In the genomic region with DNA sequence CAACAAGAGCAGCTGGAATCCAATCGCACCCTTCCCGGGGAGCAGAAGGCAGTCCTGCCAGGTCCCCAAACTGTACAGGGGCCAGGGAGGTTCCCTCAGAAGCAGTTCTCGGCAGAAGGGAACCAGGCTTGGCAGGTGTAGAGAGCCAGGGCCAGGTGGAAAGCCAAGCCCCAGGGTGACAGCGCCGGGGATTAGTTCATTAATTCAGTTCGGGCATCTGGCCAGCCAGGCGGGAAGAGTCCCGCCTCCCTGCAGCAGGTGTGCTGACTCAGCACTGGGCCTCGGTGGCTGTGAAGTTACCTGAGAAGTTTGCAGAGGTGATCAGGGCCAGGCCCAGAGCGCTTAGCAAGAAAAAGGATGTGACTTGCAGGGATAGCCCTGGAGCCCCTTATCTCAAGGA, we compare ENCODE assay signal across 8 cellular contexts.
DNase-seq lines count a peak whose midpoint lies in the region; ATAC-seq, FAIRE-seq and TF ChIP-seq lines count a peak whose summit lies in the region.
"Not testable (repeated sequence)": the region's sequence is repeated elsewhere in the genome, so short reads cannot be mapped to it uniquely, and the experiment has no call there.

No MANE protein-coding gene starts in this region.

- POLR2A ChIA-PET in WTC11 (lab: Charles Lee): not testable (repeated sequence)

- not testable (repeated sequence) for H3K4me3 Mint-ChIP-seq in WTC11

- not testable (repeated sequence) for H3K36me3 ChIP-seq in body of pancreas (replicated peaks in 1 of 2; ENCODE audit: insufficient read depth in 1 of 2, low read depth in 2 of 2); mucosa of descending colon (ENCODE audit: low read depth); pancreas

- H3K4me1 Mint-ChIP-seq in WTC11: not testable (repeated sequence)

- H3K27ac ChIP-seq in body of pancreas, foreskin keratinocyte, pancreas: not testable (repeated sequence)

- FAIRE-seq in pancreas (lab: Jason Lieb, UNC): not testable (repeated sequence)

- not testable (repeated sequence) for TF ChIP-seq POLR2A in body of pancreas (IDR thresholded peaks at IDR 0.05)

- DNase-seq in WTC11 (ENCODE audit: low spot score); body of pancreas; foreskin keratinocyte; left colon; left lobe of liver (ENCODE audit: low spot score); mucosa of descending colon; pancreas: not testable (repeated sequence)

- H3K9me3 ChIP-seq in body of pancreas, mucosa of descending colon, pancreas: not testable (repeated sequence)

- not testable (repeated sequence) for H3K27ac Mint-ChIP-seq in WTC11

- H3K4me1 ChIP-seq in body of pancreas; foreskin keratinocyte; mucosa of descending colon (ENCODE audit: low read depth); pancreas: not testable (repeated sequence)

- ATAC-seq in WTC11: 0 out of 2 replicates have a peak, but pooled peaks have one; percentile 9
- peak; percentile 64 for ATAC-seq in body of pancreas
- peak; percentile 89 for ATAC-seq in esophagus mucosa
- ATAC-seq in foreskin keratinocyte: peak; percentile 11
- peak; percentile 77 for ATAC-seq in left colon
- ATAC-seq in left lobe of liver: peak; percentile 36
- ATAC-seq in mucosa of descending colon: peak; percentile 70
- peak in 3 of 4 donors; percentile 64 to 72 (median 69) for ATAC-seq in pancreas

- TF ChIP-seq CTCF in WTC11 (IDR thresholded peaks at IDR 0.05); body of pancreas (IDR thresholded peaks at IDR 0.05); foreskin keratinocyte (conservative IDR thresholded peaks at IDR 0.05); mucosa of descending colon (IDR thresholded peaks at IDR 0.05); pancreas (IDR thresholded peaks at IDR 0.05): not testable (repeated sequence)

- not testable (repeated sequence) for H3K4me3 ChIP-seq in body of pancreas, mucosa of descending colon, pancreas

- not testable (repeated sequence) for H3K9me3 Mint-ChIP-seq in WTC11

- H3K36me3 Mint-ChIP-seq in WTC11: not testable (repeated sequence)

- not testable (repeated sequence) for H3K27me3 Mint-ChIP-seq in WTC11 (ENCODE audit: low read depth)

- WGBS in body of pancreas, 2 donors: no CpG with 5 or more reads among the region's 10 CpGs
- no CpG with 5 or more reads among the region's 10 CpGs for WGBS in pancreas, 2 donors

- CTCF ChIA-PET in WTC11 (lab: Charles Lee): not testable (repeated sequence)

- not testable (repeated sequence) for H3K27me3 ChIP-seq in body of pancreas, foreskin keratinocyte, pancreas

- intact Hi-C loops in body of pancreas (cut with DNase I); left colon (cut with DNase I, micrococcal nuclease); mucosa of descending colon (cut with DNase I, micrococcal nuclease); pancreas (cut with DNase I): not testable (repeated sequence)

Comparison
In these comparisons a context has a peak if more than half of its experiments do, and no peak if none do; other contexts are left out.
1. ATAC-seq: peak in every context shown above with its lines; median percentile 89 in esophagus mucosa; 77 in left colon; 70 in mucosa of descending colon; 69 in pancreas; 64 in body of pancreas; 36 in left lobe of liver; 11 in foreskin keratinocyte; 9 in WTC11.